In genomic region chr15:63600001-63600645, GRCh38 we compare ENCODE assay signal across 8 cellular contexts. TPM values are rescaled to one million over a fixed set of nuclear protein-coding genes. Genes with fewer than 3 reads are reported as not detected.
DNase-seq lines count a peak whose midpoint lies in the region; ATAC-seq and TF ChIP-seq lines count a peak whose summit lies in the region.

No MANE protein-coding gene starts in this region.

- H3K27ac ChIP-seq in ovary: peak overlapping the region; percentile 48 to 80

- intact Hi-C loops in ovary (cut with DNase I): loop anchor here in 3 of 4 donors (5.0 to 10.0 kb wide), 3 partner anchors 95 to 105 kb away; partner anchors contain the start of gene USP3 (in 2 of the 3)

- TF ChIP-seq CTCF in WI38 (IDR thresholded peaks at IDR 0.05; ENCODE audit: low read depth, low read length) (no peak), foreskin fibroblast (IDR thresholded peaks at IDR 0.05; ENCODE audit: low read depth, low read length) (no peak), ovary (IDR thresholded peaks at IDR 0.05) (no peak)

- no peaks in the 10 kb centered on the region for H3K27me3 ChIP-seq in ovary

- TF ChIP-seq POLR2A in ovary (IDR thresholded peaks at IDR 0.05): no peak

- H3K4me3 ChIP-seq in WI38 (ENCODE audit: low read depth, low read length) (peak overlapping the region; percentile 45), foreskin fibroblast (ENCODE audit: low read depth in 1 of 2, low read length in 2 of 2) (peak overlapping the region; percentile 54 to 65), ovary (peak overlapping the region; percentile 65)

- DNase-seq in G401 (ENCODE audit: low spot score) (peak; percentile 57), foreskin fibroblast (no peak), ovary (peak in 1 of 5 donors; percentile 41), middle frontal gyrus (ENCODE audit: extremely low spot score, low spot score) (no peak), HuH-7 (ENCODE audit: low spot score) (no peak)

- 7 to 13% (median 11%) methylated on average over 26 to 28 of the region's 28 CpGs for WGBS in ovary, 3 donors

- in situ Hi-C loops in G401 (cut with HindIII; ENCODE audit: low sequenced_read_pairs): no loop called here

- ATAC-seq in HG02885 (IDR thresholded peaks at IDR 0.05; ENCODE audit: poor library complexity, unreplicated experiment): peak; percentile 5
- ATAC-seq in HG03097 (IDR thresholded peaks at IDR 0.05; ENCODE audit: low FRiP score, unreplicated experiment): no peak

- no peaks in the 10 kb centered on the region for H3K36me3 ChIP-seq in ovary

- no peaks in the 10 kb centered on the region for H3K9me3 ChIP-seq in ovary

- TF ChIP-seq EP300 in ovary (IDR thresholded peaks at IDR 0.05): no peak

- H3K4me1 ChIP-seq in ovary (ENCODE audit: insufficient read depth): peaks cover 28% of the 10 kb centered on the region

RNA-seq across cellular contexts. Expression of gene FBXL22, which starts 2.9 kb away (rescaled TPM):
- 0.37 and 0.43 TPM in 2 replicates for total RNA-seq in G401 (2014; rRNA removed; shearing (Covaris generic))
- 10 to 100 TPM in 3 of 7 donors, 1 to 10 TPM in 3, under 1 TPM in 1; 0.48 to 27.5 (median 5.3) TPM for total RNA-seq in ovary
- polyA plus RNA-seq in ovary: 1 to 10 TPM; 4.5 to 6.3 TPM
